ENCODE assay signal across 13 cellular contexts in genomic region chr22:20137113-20137512, GRCh38. TPM values are rescaled to one million over a fixed set of nuclear protein-coding genes. Genes with fewer than 3 reads are reported as not detected.
"Had no signal": no experiment of that assay in that cellular context is flagged by ENCODE, and none has a peak within 500 bp of the region (broad histone marks: within the 10 kb centered on the region; RNA-seq: fewer than 3 reads in every experiment).

No MANE protein-coding gene starts in this region.

- H3K27me3 ChIP-seq: esophagus squamous epithelium had no signal

- DNase-seq: activated CD4-positive, alpha-beta T cell treated with anti-CD3 and anti-CD28 coated beads for 48 hours; activated CD8-positive, alpha-beta memory T cell treated with anti-CD3 and anti-CD28 coated beads, Interleukin-2, amount 50 U/mL, for 48 hours; activated CD8-positive, alpha-beta T cell treated with anti-CD3 and anti-CD28 coated beads, Interleukin-2, amount 10 ng/mL, durations not matched to agents 7 days and 5 days; activated naive CD4-positive, alpha-beta T cell treated with anti-CD3 and anti-CD28 coated beads for 36 hours; esophagus squamous epithelium; foreskin fibroblast; T-helper 1 cell had no signal

- H3K9me3 ChIP-seq: esophagus squamous epithelium had no signal

- H3K27ac ChIP-seq: esophagus squamous epithelium, SK-N-MC, skin epidermis had no signal

- H3K4me3 ChIP-seq: esophagus squamous epithelium, SK-N-MC, skin epidermis had no signal

- H3K27ac Mint-ChIP-seq: activated CD8-positive, alpha-beta T cell treated with anti-CD3 and anti-CD28 coated beads, Interleukin-2, amount 10 ng/mL, durations not matched to agents 7 days and 5 days; activated naive CD4-positive, alpha-beta T cell treated with anti-CD3 and anti-CD28 coated beads for 36 hours; memory B cell had no signal

- H3K4me3 Mint-ChIP-seq: activated CD8-positive, alpha-beta T cell treated with anti-CD3 and anti-CD28 coated beads, Interleukin-2, amount 10 ng/mL, durations not matched to agents 7 days and 5 days; activated naive CD4-positive, alpha-beta T cell treated with anti-CD3 and anti-CD28 coated beads for 36 hours; activated T-helper 1 cell treated with anti-CD3 and anti-CD28 coated beads, Interleukin-12 subunit alpha, Interleukin-12 subunit beta, Interleukin-2, Interleukin-4 antibody, amounts not matched to agents 30 ng/mL and 10 ng/mL and 1 ng/mL, durations not matched to agents 14 hours and 24 hours and 36 hours; memory B cell had no signal

- H3K9me3 Mint-ChIP-seq: activated naive CD4-positive, alpha-beta T cell treated with anti-CD3 and anti-CD28 coated beads for 36 hours; activated T-helper 1 cell treated with anti-CD3 and anti-CD28 coated beads, Interleukin-12 subunit alpha, Interleukin-12 subunit beta, Interleukin-2, Interleukin-4 antibody, amounts not matched to agents 30 ng/mL and 10 ng/mL and 1 ng/mL, durations not matched to agents 14 hours and 24 hours and 36 hours; memory B cell; nephron had no signal

- H3K27me3 Mint-ChIP-seq: memory B cell had no signal

- ATAC-seq: activated CD8-positive, alpha-beta T cell treated with anti-CD3 and anti-CD28 coated beads, Interleukin-2, amount 10 ng/mL, durations not matched to agents 7 days and 5 days; left lobe of liver had no signal

RNA-seq across cellular contexts. Expression of gene CCDC188, which starts 13.7 kb away (rescaled TPM):
- total RNA-seq: activated CD8-positive, alpha-beta T cell treated with anti-CD3 and anti-CD28 coated beads, Interleukin-2, amount 10 ng/mL, durations not matched to agents 7 days and 5 days; activated naive CD4-positive, alpha-beta T cell treated with anti-CD3 and anti-CD28 coated beads for 36 hours; left lobe of liver had no signal
